Comparison of ENCODE assay signal across 19 cellular contexts in genomic region chr16:14089283-14089823, GRCh38. TPM values are rescaled to one million over a fixed set of nuclear protein-coding genes. Genes with fewer than 3 reads are reported as not detected.
DNase-seq lines count a peak whose midpoint lies in the region; ATAC-seq, FAIRE-seq and TF ChIP-seq lines count a peak whose summit lies in the region.
"Had no signal": no experiment of that assay in that cellular context is flagged by ENCODE, and none has a peak within 500 bp of the region (broad histone marks: within the 10 kb centered on the region; RNA-seq: fewer than 3 reads in every experiment).

No MANE protein-coding gene starts in this region.

- H3K27ac ChIP-seq in astrocyte (ENCODE audit: low read depth, low read length) (no peak overlapping the region), HepG2 (ENCODE audit: extremely low read length, insufficient read depth, low read length) (peak overlapping the region; percentile 67), suprapubic skin (peak overlapping the region; percentile 64)

- H3K4me1 ChIP-seq in Caco-2 (peaks cover 25% of the 10 kb centered on the region), astrocyte (ENCODE audit: insufficient read depth, low read length) (no peaks in the 10 kb centered on the region), HepG2 (ENCODE audit: insufficient read depth, low read length) (peaks cover 32% of the 10 kb centered on the region), suprapubic skin (peaks cover 61% of the 10 kb centered on the region)

- H3K79me2 ChIP-seq in astrocyte (ENCODE audit: insufficient read depth, low read length) (peaks cover 16% of the 10 kb centered on the region), HepG2 (ENCODE audit: insufficient read depth, low read length) (peaks cover 46% of the 10 kb centered on the region)

- H3K4me3 ChIP-seq in Caco-2 (ENCODE audit: low read depth, low read length) = no peak overlapping the region
- no peak overlapping the region for H3K4me3 ChIP-seq in astrocyte (ENCODE audit: insufficient read depth, low read depth, low read length)
- H3K4me3 ChIP-seq in HepG2 (replicated peaks in 1 of 3; ENCODE audit: insufficient read depth in 1 of 3, low read depth in 2 of 3, low read length in 3 of 3) = no peak overlapping the region
- no peak overlapping the region for H3K4me3 ChIP-seq in suprapubic skin
- H3K4me3 ChIP-seq: Peyer's patch had no signal

- H3K27me3 ChIP-seq in Caco-2 (replicated peaks; ENCODE audit: control insufficient read depth, insufficient read depth, low read length) (no peaks in the 10 kb centered on the region), astrocyte (ENCODE audit: insufficient read depth, low read length) (no peaks in the 10 kb centered on the region), HepG2 (ENCODE audit: control insufficient read depth in 1 of 2, insufficient read depth in 2 of 2, low read length in 2 of 2) (no peaks in the 10 kb centered on the region), suprapubic skin (no peaks in the 10 kb centered on the region)
- H3K27me3 ChIP-seq: Peyer's patch had no signal

- H3K4me2 ChIP-seq in astrocyte (ENCODE audit: low read length) = no peak overlapping the region
- H3K4me2 ChIP-seq in HepG2 (ENCODE audit: low read depth, low read length) = no peak overlapping the region

- TF ChIP-seq POLR2A in HepG2 (IDR thresholded peaks at IDR 0.05; ENCODE audit: insufficient read depth in 1 of 2, low read depth in 2 of 2, low read length in 2 of 2) (no peak), suprapubic skin (IDR thresholded peaks at IDR 0.05) (no peak)

- DNase-seq in Caco-2 (no peak), astrocyte (ENCODE audit: low read depth) (no peak), HepG2 (ENCODE audit: low spot score) (no peak), suprapubic skin (ENCODE audit: low spot score in 2 of 2) (no peak)
- DNase-seq in activated T-helper 1 cell treated with anti-CD3 and anti-CD28 coated beads, Interleukin-12 subunit alpha, Interleukin-12 subunit beta, Interleukin-2, Interleukin-4 antibody, amounts not matched to agents 30 ng/mL and 10 ng/mL and 1 ng/mL, durations not matched to agents 14 hours and 24 hours and 36 hours (ENCODE audit: low spot score) = no peak
- no peak for DNase-seq in activated CD4-positive, alpha-beta T cell treated with anti-CD3 and anti-CD28 coated beads, Interleukin-2, amount 10 ng/mL, durations not matched to agents 24 days and 14 days
- DNase-seq: COR-L47; DMS153; GF-D8; H9; NCI-H1105 treated with DMSO at 0.1 percent for 48 hours; NCI-H1694; NCI-H2107; NCI-H510A; NCI-H748 treated with DMSO at 0.1 percent for 48 hours; NK-92 treated with Interleukin-12 subunit alpha and Interleukin-12 subunit beta, amount 100 ng/mL, for 24 hours; Peyer's patch had no signal

- intact Hi-C loops in Caco-2 (cut with micrococcal nuclease; ENCODE audit: unreplicated experiment) = no loop called here
- intact Hi-C loops in HepG2 (cut with micrococcal nuclease; ENCODE audit: unreplicated experiment) = no loop called here
- intact Hi-C loops in activated T-helper 1 cell treated with anti-CD3 and anti-CD28 coated beads, Interleukin-12 subunit alpha, Interleukin-12 subunit beta, Interleukin-2, Interleukin-4 antibody, amounts not matched to agents 30 ng/mL and 10 ng/mL and 1 ng/mL, durations not matched to agents 14 hours and 24 hours and 36 hours (cut with micrococcal nuclease) = no loop called here
- intact Hi-C loops in activated CD4-positive, alpha-beta T cell treated with anti-CD3 and anti-CD28 coated beads, Interleukin-2, amount 10 ng/mL, durations not matched to agents 24 days and 14 days (cut with micrococcal nuclease) = no loop called here

- H3K27me3 Mint-ChIP-seq in Caco-2 (ENCODE audit: insufficient read depth, unreplicated experiment) = no peaks in the 10 kb centered on the region
- H3K27me3 Mint-ChIP-seq in astrocyte (ENCODE audit: low read depth, unreplicated experiment) = no peaks in the 10 kb centered on the region
- H3K27me3 Mint-ChIP-seq in activated T-helper 1 cell treated with anti-CD3 and anti-CD28 coated beads, Interleukin-12 subunit alpha, Interleukin-12 subunit beta, Interleukin-2, Interleukin-4 antibody, amounts not matched to agents 30 ng/mL and 10 ng/mL and 1 ng/mL, durations not matched to agents 14 hours and 24 hours and 36 hours (ENCODE audit: insufficient read depth) = peaks cover 1% of the 10 kb centered on the region
- H3K27me3 Mint-ChIP-seq in activated CD4-positive, alpha-beta T cell treated with anti-CD3 and anti-CD28 coated beads, Interleukin-2, amount 10 ng/mL, durations not matched to agents 24 days and 14 days = no peaks in the 10 kb centered on the region
- H3K27me3 Mint-ChIP-seq: B cell had no signal

- TF ChIP-seq RAD21 in HepG2 (CRISPR knock-in tag; IDR thresholded peaks at IDR 0.05) = no peak

- in situ Hi-C loops in HepG2 (cut with HindIII; ENCODE audit: extremely low pct_ligation_motif_present, low pct_unique_long_range_greater_than_20kb) = no loop called here

- peaks cover 18% of the 10 kb centered on the region for H4K20me1 ChIP-seq in astrocyte (ENCODE audit: insufficient read depth, low read length)
- H4K20me1 ChIP-seq in HepG2 (ENCODE audit: insufficient read depth, low read length) = no peaks in the 10 kb centered on the region

- no TSS peak for BruUV-seq in Caco-2 (replicated peaks; lab: Mats Ljungman, UMichigan)
- no TSS peak for BruUV-seq in HepG2 (replicated peaks; lab: Mats Ljungman, UMichigan)

- no peak for TF ChIP-seq CTCF in Caco-2 (IDR thresholded peaks at IDR 0.05; ENCODE audit: insufficient read depth in 1 of 2, low read depth in 1 of 2, low read length in 1 of 2, severe bottlenecking in 1 of 2, unreplicated experiment in 1 of 2)
- no peak for TF ChIP-seq CTCF in astrocyte (IDR thresholded peaks at IDR 0.05; ENCODE audit: insufficient read depth, low read depth, low read length)
- no peak for TF ChIP-seq CTCF in HepG2 (CRISPR knock-in tag; IDR thresholded peaks at IDR 0.05)
- TF ChIP-seq CTCF in suprapubic skin (IDR thresholded peaks at IDR 0.05) = no peak

- TF ChIP-seq EP300 in HepG2 (IDR thresholded peaks at IDR 0.05; ENCODE audit: low read depth in 2 of 2, low read length in 2 of 2) = no peak
- no peak for TF ChIP-seq EP300 in HepG2 (CRISPR knock-in tag; IDR thresholded peaks at IDR 0.05; ENCODE audit: borderline replicate concordance)
- no peak for TF ChIP-seq EP300 in suprapubic skin (IDR thresholded peaks at IDR 0.05)

- CTCF ChIA-PET in Caco-2 (lab: Charles Lee) (no interaction called here), HepG2 (lab: Yijun Ruan, JAX; ENCODE audit: low intra/inter-chr PET ratio, low total read pairs) (no interaction called here)

- H3K4me3 Mint-ChIP-seq in Caco-2 (ENCODE audit: unreplicated experiment) (no peak overlapping the region), astrocyte (ENCODE audit: unreplicated experiment) (no peak overlapping the region)
- H3K4me3 Mint-ChIP-seq in activated T-helper 1 cell treated with anti-CD3 and anti-CD28 coated beads, Interleukin-12 subunit alpha, Interleukin-12 subunit beta, Interleukin-2, Interleukin-4 antibody, amounts not matched to agents 30 ng/mL and 10 ng/mL and 1 ng/mL, durations not matched to agents 14 hours and 24 hours and 36 hours = no peak overlapping the region
- no peak overlapping the region for H3K4me3 Mint-ChIP-seq in activated CD4-positive, alpha-beta T cell treated with anti-CD3 and anti-CD28 coated beads, Interleukin-2, amount 10 ng/mL, durations not matched to agents 24 days and 14 days
- H3K4me3 Mint-ChIP-seq: B cell, H9 had no signal

- H3K27ac Mint-ChIP-seq in Caco-2 (ENCODE audit: unreplicated experiment) = peak overlapping the region; percentile 21
- H3K27ac Mint-ChIP-seq in astrocyte (ENCODE audit: unreplicated experiment) = no peak overlapping the region
- no peak overlapping the region for H3K27ac Mint-ChIP-seq in activated T-helper 1 cell treated with anti-CD3 and anti-CD28 coated beads, Interleukin-12 subunit alpha, Interleukin-12 subunit beta, Interleukin-2, Interleukin-4 antibody, amounts not matched to agents 30 ng/mL and 10 ng/mL and 1 ng/mL, durations not matched to agents 14 hours and 24 hours and 36 hours
- no peak overlapping the region for H3K27ac Mint-ChIP-seq in activated CD4-positive, alpha-beta T cell treated with anti-CD3 and anti-CD28 coated beads, Interleukin-2, amount 10 ng/mL, durations not matched to agents 24 days and 14 days
- H3K27ac Mint-ChIP-seq: B cell, H9 had no signal

- no peaks in the 10 kb centered on the region for H3K9me3 ChIP-seq in Caco-2
- no peaks in the 10 kb centered on the region for H3K9me3 ChIP-seq in astrocyte (ENCODE audit: insufficient read depth, low read depth, low read length)
- H3K9me3 ChIP-seq in HepG2 (ENCODE audit: low read length) = no peaks in the 10 kb centered on the region
- no peaks in the 10 kb centered on the region for H3K9me3 ChIP-seq in suprapubic skin
- H3K9me3 ChIP-seq: Peyer's patch had no signal

- FAIRE-seq in astrocyte (lab: Jason Lieb, UNC) = peak; percentile 9
- no peak for FAIRE-seq in HepG2 (lab: Jason Lieb, UNC)

- H3K9ac ChIP-seq in astrocyte (ENCODE audit: low read length) = no peak overlapping the region
- H3K9ac ChIP-seq in HepG2 (ENCODE audit: insufficient read depth, low read depth, low read length) = no peak overlapping the region

- 98% methylated on average over 1 of the region's 1 CpG for WGBS in HepG2 (ENCODE audit: low lambda C conversion rate)
- WGBS in suprapubic skin = 84% methylated on average over 1 of the region's 1 CpG

- H3K36me3 Mint-ChIP-seq in Caco-2 (ENCODE audit: insufficient read depth, unreplicated experiment) (no peaks in the 10 kb centered on the region), astrocyte (ENCODE audit: low read depth, unreplicated experiment) (no peaks in the 10 kb centered on the region)
- no peaks in the 10 kb centered on the region for H3K36me3 Mint-ChIP-seq in activated T-helper 1 cell treated with anti-CD3 and anti-CD28 coated beads, Interleukin-12 subunit alpha, Interleukin-12 subunit beta, Interleukin-2, Interleukin-4 antibody, amounts not matched to agents 30 ng/mL and 10 ng/mL and 1 ng/mL, durations not matched to agents 14 hours and 24 hours and 36 hours (ENCODE audit: low read depth)
- H3K36me3 Mint-ChIP-seq in activated CD4-positive, alpha-beta T cell treated with anti-CD3 and anti-CD28 coated beads, Interleukin-2, amount 10 ng/mL, durations not matched to agents 24 days and 14 days (ENCODE audit: low read depth) = no peaks in the 10 kb centered on the region

- ATAC-seq in HepG2 (no peak), HG03039 (IDR thresholded peaks at IDR 0.05; ENCODE audit: unreplicated experiment) (no peak)

- H2AFZ ChIP-seq in astrocyte (ENCODE audit: low read depth, low read length) (no peak overlapping the region), HepG2 (ENCODE audit: low read length) (no peak overlapping the region)

- H3K36me3 ChIP-seq in Caco-2 (ENCODE audit: control insufficient read depth, insufficient read depth, low read length) (no peaks in the 10 kb centered on the region), astrocyte (ENCODE audit: insufficient read depth, low read length) (no peaks in the 10 kb centered on the region), HepG2 (replicated peaks in 1 of 2; ENCODE audit: control insufficient read depth in 1 of 2, insufficient read depth in 2 of 2, low read length in 2 of 2) (0 out of 5 replicates have a peak, but pooled peaks cover 0 to 1% of the 10 kb centered on the region in 2 experiments), suprapubic skin (no peaks in the 10 kb centered on the region)
- H3K36me3 ChIP-seq: Peyer's patch had no signal

- peaks cover 30% of the 10 kb centered on the region for H3K4me1 Mint-ChIP-seq in Caco-2 (ENCODE audit: low read depth, unreplicated experiment)
- peaks cover 3% of the 10 kb centered on the region for H3K4me1 Mint-ChIP-seq in astrocyte (ENCODE audit: low read depth, unreplicated experiment)
- no peaks in the 10 kb centered on the region for H3K4me1 Mint-ChIP-seq in activated T-helper 1 cell treated with anti-CD3 and anti-CD28 coated beads, Interleukin-12 subunit alpha, Interleukin-12 subunit beta, Interleukin-2, Interleukin-4 antibody, amounts not matched to agents 30 ng/mL and 10 ng/mL and 1 ng/mL, durations not matched to agents 14 hours and 24 hours and 36 hours (ENCODE audit: low read depth)
- H3K4me1 Mint-ChIP-seq in activated CD4-positive, alpha-beta T cell treated with anti-CD3 and anti-CD28 coated beads, Interleukin-2, amount 10 ng/mL, durations not matched to agents 24 days and 14 days = no peaks in the 10 kb centered on the region

- POLR2A ChIA-PET in Caco-2 (lab: Charles Lee) = no interaction called here
- POLR2A ChIA-PET in HepG2 (lab: Yijun Ruan, JAX) = no interaction called here

- H3K9me3 Mint-ChIP-seq in Caco-2 (ENCODE audit: unreplicated experiment) (no peaks in the 10 kb centered on the region), astrocyte (ENCODE audit: unreplicated experiment) (no peaks in the 10 kb centered on the region)
- H3K9me3 Mint-ChIP-seq in activated T-helper 1 cell treated with anti-CD3 and anti-CD28 coated beads, Interleukin-12 subunit alpha, Interleukin-12 subunit beta, Interleukin-2, Interleukin-4 antibody, amounts not matched to agents 30 ng/mL and 10 ng/mL and 1 ng/mL, durations not matched to agents 14 hours and 24 hours and 36 hours = no peaks in the 10 kb centered on the region
- no peaks in the 10 kb centered on the region for H3K9me3 Mint-ChIP-seq in activated CD4-positive, alpha-beta T cell treated with anti-CD3 and anti-CD28 coated beads, Interleukin-2, amount 10 ng/mL, durations not matched to agents 24 days and 14 days
- H3K9me3 Mint-ChIP-seq: H9 had no signal

RNA-seq across cellular contexts. Expression of gene MRTFB, which starts 18.2 kb away (rescaled TPM):
- 29.5 and 37.1 TPM in 2 replicates for total RNA-seq in Caco-2 (2022)
- total RNA-seq in astrocyte = 24.5 and 32.5 TPM in 2 replicates
- 11.4 and 17.3 TPM in 2 replicates for total RNA-seq in HepG2 (2016; rRNA removed; fragmentation: Illumina TruSeq; extraction: Trizol)
- total RNA-seq in HepG2 (2016; cell fraction: cytosol; rRNA removed; fragmentation: Illumina TruSeq; extraction: Trizol; ENCODE audit: low read depth) = 4.2 and 4.8 TPM in 2 replicates
- total RNA-seq in HepG2 (2016; cell fraction: insoluble cytoplasmic fraction; rRNA removed; fragmentation: Illumina TruSeq; extraction: Trizol) = 10.8 and 15.0 TPM in 2 replicates
- total RNA-seq in HepG2 (2016; cell fraction: membrane; rRNA removed; fragmentation: Illumina TruSeq; extraction: Trizol) = 7.1 and 8.5 TPM in 2 replicates
- total RNA-seq in HepG2 (2016; cell fraction: nucleus; rRNA removed; fragmentation: Illumina TruSeq; extraction: Trizol) = 40.5 and 44.5 TPM in 2 replicates
- 13.1 and 14.0 TPM in 2 replicates for polyA plus RNA-seq in HepG2 (2011; rRNA removed)
- 8.5 and 10.2 TPM in 2 replicates for polyA plus RNA-seq in HepG2 (2011; cell fraction: cytosol; rRNA removed)
- 39.1 and 43.0 TPM in 2 replicates for polyA plus RNA-seq in HepG2 (2011; cell fraction: nucleus; rRNA removed)
- polyA plus RNA-seq in HepG2 (2012) = 13.9 and 15.8 TPM in 2 replicates
- polyA plus RNA-seq in HepG2 (2016; cell fraction: cytosol; fragmentation: Illumina TruSeq; extraction: Trizol; ENCODE audit: low read depth) = 1.2 and 1.9 TPM in 2 replicates
- polyA plus RNA-seq in HepG2 (2016; cell fraction: insoluble cytoplasmic fraction; fragmentation: Illumina TruSeq; extraction: Trizol; ENCODE audit: low read depth) = 14.8 and 15.2 TPM in 2 replicates
- 2.1 and 2.5 TPM in 2 replicates for polyA plus RNA-seq in HepG2 (2016; cell fraction: membrane; fragmentation: Illumina TruSeq; extraction: Trizol; ENCODE audit: low read depth)
- 23.7 and 31.6 TPM in 2 replicates for polyA plus RNA-seq in HepG2 (2016; cell fraction: nucleus; fragmentation: Illumina TruSeq; extraction: Trizol; ENCODE audit: insufficient read depth, low read depth)
- 34.7 and 53.1 TPM in 2 replicates for polyA minus RNA-seq in HepG2 (2011; rRNA and poly(A)+ RNA removed; ENCODE audit: low replicate concordance)
- 14.7 and 19.0 TPM in 2 replicates for polyA minus RNA-seq in HepG2 (2011; cell fraction: cytosol; rRNA and poly(A)+ RNA removed)
- 94.1 and 111 TPM in 2 replicates for polyA minus RNA-seq in HepG2 (2011; cell fraction: nucleus; rRNA and poly(A)+ RNA removed)
- total RNA-seq in suprapubic skin = 100 to 1,000 TPM in 1 of 4 donors, 10 to 100 TPM in 3; 43.6 to 197 (median 65.5) TPM
- total RNA-seq in activated T-helper 1 cell treated with anti-CD3 and anti-CD28 coated beads, Interleukin-12 subunit alpha, Interleukin-12 subunit beta, Interleukin-2, Interleukin-4 antibody, amounts not matched to agents 30 ng/mL and 10 ng/mL and 1 ng/mL, durations not matched to agents 14 hours and 24 hours and 36 hours = 10.4 and 13.5 TPM in 2 replicates
- 13.1 and 15.0 TPM in 2 replicates for total RNA-seq in activated CD4-positive, alpha-beta T cell treated with anti-CD3 and anti-CD28 coated beads, Interleukin-2, amount 10 ng/mL, durations not matched to agents 24 days and 14 days
